ENCODE assay signal across 21 cellular contexts in the genomic region with DNA sequence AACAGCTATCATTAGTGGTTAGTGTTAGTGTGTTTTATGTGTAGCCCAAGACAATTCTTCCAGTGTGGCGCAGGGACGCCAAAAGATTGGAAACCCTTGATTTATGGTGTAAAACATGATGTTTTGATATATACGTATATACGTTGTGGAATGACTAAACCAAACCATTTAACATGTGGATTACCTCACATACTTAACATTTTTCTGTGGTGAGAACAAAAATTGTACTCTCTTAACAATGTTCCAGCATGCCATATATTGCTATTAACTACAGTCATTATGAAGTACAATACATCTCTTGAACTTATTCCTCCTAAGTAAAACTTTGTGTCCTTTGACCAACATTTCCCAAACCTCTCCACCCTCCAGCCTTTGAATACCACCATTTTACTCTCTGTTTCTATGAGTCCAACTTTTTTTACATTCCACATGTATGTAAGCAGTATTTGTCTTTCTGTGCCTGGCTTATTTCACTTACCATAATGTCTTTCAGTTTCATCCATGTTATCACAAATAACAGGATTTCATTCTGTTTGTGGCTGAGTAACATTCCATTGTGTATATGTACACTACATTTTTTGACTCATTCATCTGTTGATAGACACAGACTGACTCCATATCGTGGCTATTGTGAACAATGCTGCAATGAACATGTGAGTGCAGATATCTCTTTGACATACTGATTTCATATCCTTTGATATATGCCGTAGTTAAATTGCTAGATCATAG. TPM values are rescaled to one million over a fixed set of nuclear protein-coding genes. Genes with fewer than 3 reads are reported as not detected.
DNase-seq lines count a peak whose midpoint lies in the region; ATAC-seq and TF ChIP-seq lines count a peak whose summit lies in the region.
"Had no signal": no experiment of that assay in that cellular context is flagged by ENCODE, and none has a peak within 500 bp of the region (broad histone marks: within the 10 kb centered on the region; RNA-seq: fewer than 3 reads in every experiment).

No MANE protein-coding gene starts in this region.

- H3K9me3 Mint-ChIP-seq in HFFc6, result no peaks in the 10 kb centered on the region
- H3K9me3 Mint-ChIP-seq: stimulated activated naive CD8-positive, alpha-beta T cell treated with anti-CD3 and anti-CD28 coated beads, Interleukin-15, amount 100 ng/mL, for 72 hours had no signal

- no peaks in the 10 kb centered on the region for H3F3A ChIP-seq in smooth muscle cell (ENCODE audit: low read depth)

- H3K27ac ChIP-seq in smooth muscle cell (ENCODE audit: low read depth), result peak overlapping the region; percentile 83
- H3K27ac ChIP-seq: body of pancreas, heart right ventricle, right lobe of liver had no signal

- peak overlapping the region; percentile 75 for H3K4me2 ChIP-seq in smooth muscle cell

- H3K27me3 ChIP-seq in adipocyte (replicated peaks; ENCODE audit: control insufficient read depth, insufficient read depth, low read length), result no peaks in the 10 kb centered on the region
- no peaks in the 10 kb centered on the region for H3K27me3 ChIP-seq in smooth muscle cell (ENCODE audit: low read depth)
- H3K27me3 ChIP-seq: body of pancreas, heart right ventricle, right lobe of liver had no signal

- H3K79me2 ChIP-seq in smooth muscle cell (ENCODE audit: low read depth), result no peaks in the 10 kb centered on the region

- H3K4me1 Mint-ChIP-seq in HFFc6 (ENCODE audit: low read depth), result peaks cover 43% of the 10 kb centered on the region
- H3K4me1 Mint-ChIP-seq: activated T-helper 17 cell treated with anti-CD3 and anti-CD28 coated beads, Interleukin-2, amount 50 U/mL, for 72 hours; naive B cell; stimulated activated naive CD8-positive, alpha-beta T cell treated with anti-CD3 and anti-CD28 coated beads, Interleukin-15, amount 100 ng/mL, for 72 hours had no signal

- ATAC-seq in GM19351 (IDR thresholded peaks at IDR 0.05; ENCODE audit: unreplicated experiment) (no peak), HG03442 (IDR thresholded peaks at IDR 0.05; ENCODE audit: unreplicated experiment) (no peak)
- ATAC-seq: activated CD8-positive, alpha-beta T cell treated with anti-CD3 and anti-CD28 coated beads, Interleukin-2, amount 10 ng/mL, durations not matched to agents 7 days and 5 days; activated T-helper 17 cell treated with anti-CD3 and anti-CD28 coated beads, Interleukin-2, amount 50 U/mL, for 72 hours; body of pancreas; effector memory CD8-positive, alpha-beta T cell; heart right ventricle; right lobe of liver; Right ventricle myocardium inferior; stimulated activated naive CD8-positive, alpha-beta T cell treated with anti-CD3 and anti-CD28 coated beads, Interleukin-15, amount 100 ng/mL, for 72 hours had no signal

- H3K4me1 ChIP-seq in adipocyte (ENCODE audit: control insufficient read depth, insufficient read depth, low read length) (peaks cover 4% of the 10 kb centered on the region), smooth muscle cell (ENCODE audit: low read depth) (no peaks in the 10 kb centered on the region)
- H3K4me1 ChIP-seq: body of pancreas, heart right ventricle, right lobe of liver had no signal

- H3K4me3 ChIP-seq in adipocyte (ENCODE audit: low read length) (no peak overlapping the region), foreskin fibroblast (ENCODE audit: low read depth in 1 of 2, low read length in 2 of 2) (no peak overlapping the region), smooth muscle cell (no peak overlapping the region)
- H3K4me3 ChIP-seq: body of pancreas, heart right ventricle, right lobe of liver had no signal

- H3K27ac Mint-ChIP-seq in HFFc6, result peak overlapping the region; percentile 88
- H3K27ac Mint-ChIP-seq: activated CD8-positive, alpha-beta T cell treated with anti-CD3 and anti-CD28 coated beads, Interleukin-2, amount 10 ng/mL, durations not matched to agents 7 days and 5 days; activated T-helper 17 cell treated with anti-CD3 and anti-CD28 coated beads, Interleukin-2, amount 50 U/mL, for 72 hours; CD4-positive, alpha-beta T cell; effector memory CD8-positive, alpha-beta T cell; naive B cell; stimulated activated naive CD8-positive, alpha-beta T cell treated with anti-CD3 and anti-CD28 coated beads, Interleukin-15, amount 100 ng/mL, for 72 hours had no signal

- no peak overlapping the region for H2AFZ ChIP-seq in smooth muscle cell (ENCODE audit: low read depth)

- H3K9ac ChIP-seq in adipocyte (ENCODE audit: low read length) (no peak overlapping the region), smooth muscle cell (ENCODE audit: low read depth) (peak overlapping the region; percentile 22)

- H3K9me3 ChIP-seq in adipocyte (ENCODE audit: control insufficient read depth, low read length), result no peaks in the 10 kb centered on the region
- H3K9me3 ChIP-seq in smooth muscle cell (replicated peaks; ENCODE audit: low read depth), result no peaks in the 10 kb centered on the region
- H3K9me3 ChIP-seq: body of pancreas, heart right ventricle, right lobe of liver had no signal

- H3K36me3 Mint-ChIP-seq in HFFc6 (ENCODE audit: low read depth), result peaks cover 15% of the 10 kb centered on the region
- H3K36me3 Mint-ChIP-seq: naive B cell had no signal

- H3K36me3 ChIP-seq in adipocyte (ENCODE audit: control insufficient read depth, insufficient read depth, low read length, severe bottlenecking) (no peaks in the 10 kb centered on the region), smooth muscle cell (ENCODE audit: low read depth) (no peaks in the 10 kb centered on the region)
- H3K36me3 ChIP-seq: heart right ventricle, right lobe of liver had no signal

- peak; percentile 74 for DNase-seq in HFFc6
- DNase-seq in adipocyte (ENCODE audit: low read depth), result peak; percentile 57
- peak; percentile 55 to 66 for DNase-seq in foreskin fibroblast
- DNase-seq in smooth muscle cell (lab: John Stamatoyannopoulos, UW; ENCODE audit: unreplicated experiment), result no peak
- no peak for DNase-seq in effector CD8-positive, alpha-beta T cell (lab: John Stamatoyannopoulos, UW)
- no peak for DNase-seq in NCI-H345 treated with DMSO at 0.1 percent for 48 hours (lab: John Stamatoyannopoulos, UW; ENCODE audit: unreplicated experiment)
- DNase-seq: activated CD8-positive, alpha-beta T cell treated with anti-CD3 and anti-CD28 coated beads, Interleukin-2, amount 10 ng/mL, durations not matched to agents 7 days and 5 days; body of pancreas; CD4-positive, alpha-beta T cell; effector memory CD8-positive, alpha-beta T cell; heart right ventricle; naive B cell; NCI-H1930; NCI-H774; right lobe of liver; stimulated activated naive CD8-positive, alpha-beta T cell treated with anti-CD3 and anti-CD28 coated beads, Interleukin-15, amount 100 ng/mL, for 72 hours had no signal

- TF ChIP-seq CTCF in HFFc6 (IDR thresholded peaks at IDR 0.05), result no peak
- no peak for TF ChIP-seq CTCF in foreskin fibroblast (IDR thresholded peaks at IDR 0.05; ENCODE audit: low read depth, low read length)
- TF ChIP-seq CTCF in smooth muscle cell (IDR thresholded peaks at IDR 0.05; ENCODE audit: borderline replicate concordance, insufficient read depth, poor library complexity, severe bottlenecking), result no peak

- no peaks in the 10 kb centered on the region for H4K20me1 ChIP-seq in smooth muscle cell (ENCODE audit: low read depth)

- 22% methylated on average over 6 of the region's 6 CpGs for WGBS in smooth muscle cell (ENCODE audit: low lambda C conversion rate)

- H3K27me3 Mint-ChIP-seq in HFFc6 (ENCODE audit: insufficient read depth), result no peaks in the 10 kb centered on the region
- H3K27me3 Mint-ChIP-seq: activated T-helper 17 cell treated with anti-CD3 and anti-CD28 coated beads, Interleukin-2, amount 50 U/mL, for 72 hours; CD4-positive, alpha-beta T cell; effector memory CD8-positive, alpha-beta T cell; naive B cell; stimulated activated naive CD8-positive, alpha-beta T cell treated with anti-CD3 and anti-CD28 coated beads, Interleukin-15, amount 100 ng/mL, for 72 hours had no signal

- peak overlapping the region; percentile 79 for H3K4me3 Mint-ChIP-seq in HFFc6
- H3K4me3 Mint-ChIP-seq: activated CD8-positive, alpha-beta T cell treated with anti-CD3 and anti-CD28 coated beads, Interleukin-2, amount 10 ng/mL, durations not matched to agents 7 days and 5 days; activated T-helper 17 cell treated with anti-CD3 and anti-CD28 coated beads, Interleukin-2, amount 50 U/mL, for 72 hours; CD4-positive, alpha-beta T cell; effector memory CD8-positive, alpha-beta T cell; naive B cell; stimulated activated naive CD8-positive, alpha-beta T cell treated with anti-CD3 and anti-CD28 coated beads, Interleukin-15, amount 100 ng/mL, for 72 hours had no signal

RNA-seq across cellular contexts. Expression of a gene that starts 42.2 kb away (rescaled TPM):
- total RNA-seq in HFFc6 (2021; fragmentation: NEBNext Ultra II Directional; extraction: Animal tissue kit (Norgen Biotek cat#: 25700)), result 1 to 10 TPM; 7.1 to 9.8 (median 8.5) TPM
- total RNA-seq in smooth muscle cell, result 9.1 and 10.7 TPM in 2 replicates
- polyA plus RNA-seq in smooth muscle cell, result 3.4 and 5.7 TPM in 2 replicates
- total RNA-seq: CD4-positive, alpha-beta T cell; G401 had no signal

Comparison
In these comparisons a context has a peak if more than half of its experiments do, and no peak if none do; other contexts are left out.
1. DNase-seq: peak in HFFc6 (single experiment), adipocyte (single experiment) and foreskin fibroblast (2 of 2); none in smooth muscle cell (single experiment), effector CD8-positive, alpha-beta T cell (single experiment) and NCI-H345 treated with DMSO at 0.1 percent for 48 hours (single experiment).